ENCODE assay signal across 9 cellular contexts in the genomic region with DNA sequence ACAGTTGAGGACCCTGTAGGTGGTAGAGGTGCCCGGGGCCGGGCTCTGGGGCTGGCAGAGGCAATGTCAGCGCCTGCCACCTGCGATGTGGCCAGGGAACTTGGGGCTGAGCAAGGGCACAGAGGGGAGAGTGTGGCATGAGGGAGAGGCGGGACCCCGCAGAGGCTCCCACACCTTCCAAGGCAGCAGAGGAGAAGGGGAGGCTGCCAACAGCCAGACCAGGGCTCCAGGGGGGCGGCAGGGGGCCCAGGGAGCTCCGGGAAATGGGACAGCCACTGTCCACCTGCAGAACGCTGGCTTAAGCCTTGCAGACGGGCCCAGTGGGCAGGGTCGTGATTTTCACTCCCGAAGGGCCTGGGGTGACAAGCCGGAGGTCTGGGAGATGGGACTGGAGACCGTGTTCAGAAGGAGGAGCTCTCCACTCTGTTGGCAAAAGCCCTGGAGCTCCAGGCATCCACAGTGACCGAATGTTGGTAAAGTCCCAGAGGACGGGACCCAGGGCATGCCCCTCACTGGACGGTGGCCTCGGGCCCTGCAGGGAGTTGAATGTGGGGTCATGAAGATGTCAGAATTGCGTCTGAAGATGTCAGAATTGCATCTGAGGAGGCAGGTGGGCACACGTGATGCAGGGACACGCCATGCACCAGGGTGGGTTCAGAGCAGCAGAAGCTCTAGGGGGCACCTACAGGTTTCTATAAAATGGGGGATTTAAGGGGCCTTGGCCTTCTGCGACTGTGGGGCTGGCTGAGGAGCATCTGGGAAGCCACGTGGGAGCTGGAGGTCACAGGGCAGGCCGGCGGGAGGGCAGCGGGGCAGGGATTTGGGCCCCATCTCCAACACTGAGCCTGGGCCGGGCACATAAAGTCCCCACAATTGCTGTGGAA. TPM values are rescaled to one million over a fixed set of nuclear protein-coding genes. Genes with fewer than 3 reads are reported as not detected.
DNase-seq lines count a peak whose midpoint lies in the region; ATAC-seq and TF ChIP-seq lines count a peak whose summit lies in the region.
"Had no signal": no experiment of that assay in that cellular context is flagged by ENCODE, and none has a peak within 500 bp of the region (broad histone marks: within the 10 kb centered on the region; RNA-seq: fewer than 3 reads in every experiment).

No MANE protein-coding gene starts in this region.

- H3K27ac Mint-ChIP-seq in activated naive CD8-positive, alpha-beta T cell treated with anti-CD3 and anti-CD28 coated beads, Interleukin-2, amount 10 ng/mL, durations not matched to agents 7 days and 5 days, result peak overlapping the region; percentile 100

- no peak for DNase-seq in activated T-cell treated with anti-CD3 and anti-CD28 coated beads, Interleukin-2, amount 50 U/mL, for 4 hours
- DNase-seq in activated T-cell treated with anti-CD3 and anti-CD28 coated beads for 4 hours (no peak), right lobe of liver (peak; percentile 38 to 54 (median 52)), thyroid gland (no peak), NCI-H187 treated with DMSO at 0.1 percent for 48 hours (lab: John Stamatoyannopoulos, UW) (no peak), NCI-H446 treated with DMSO at 0.1 percent for 48 hours (lab: John Stamatoyannopoulos, UW) (no peak), globus pallidus (ENCODE audit: low spot score) (no peak)
- DNase-seq in activated naive CD8-positive, alpha-beta T cell treated with anti-CD3 and anti-CD28 coated beads, Interleukin-2, amount 10 ng/mL, durations not matched to agents 7 days and 5 days, result peak; percentile 53

- ATAC-seq in activated T-cell treated with anti-CD3 and anti-CD28 coated beads, Interleukin-2, amount 50 U/mL, for 4 hours, result peak in 1 of 2 donors; percentile 6
- ATAC-seq in activated naive CD8-positive, alpha-beta T cell treated with anti-CD3 and anti-CD28 coated beads, Interleukin-2, amount 10 ng/mL, durations not matched to agents 7 days and 5 days (ENCODE audit: low read depth), result no peak
- ATAC-seq in right lobe of liver, result no peak

- no peak for TF ChIP-seq CTCF in right lobe of liver (IDR thresholded peaks at IDR 0.05)
- TF ChIP-seq CTCF in thyroid gland (IDR thresholded peaks at IDR 0.05), result no peak

- H3K27me3 Mint-ChIP-seq in activated T-cell treated with anti-CD3 and anti-CD28 coated beads, Interleukin-2, amount 50 U/mL, for 4 hours (ENCODE audit: low read depth), result no peaks in the 10 kb centered on the region
- no peaks in the 10 kb centered on the region for H3K27me3 Mint-ChIP-seq in activated naive CD8-positive, alpha-beta T cell treated with anti-CD3 and anti-CD28 coated beads, Interleukin-2, amount 10 ng/mL, durations not matched to agents 7 days and 5 days

- H3K27ac ChIP-seq in right lobe of liver, result peak overlapping the region; percentile 85 to 91 (median 88)
- peak overlapping the region; percentile 74 to 96 (median 91) for H3K27ac ChIP-seq in thyroid gland

- WGBS in right lobe of liver (ENCODE audit: insufficient coverage, low coverage, low lambda C conversion rate, missing lambda C conversion rate), result 60% methylated on average over 13 of the region's 27 CpGs
- WGBS in thyroid gland, 2 donors, result 78 to 84% methylated on average over 27 of the region's 27 CpGs

- TF ChIP-seq POLR2A in right lobe of liver (IDR thresholded peaks at IDR 0.05), result no peak
- TF ChIP-seq POLR2A in thyroid gland (IDR thresholded peaks at IDR 0.05), result no peak

- H3K4me3 Mint-ChIP-seq in activated T-cell treated with anti-CD3 and anti-CD28 coated beads, Interleukin-2, amount 50 U/mL, for 4 hours, result peak overlapping the region; percentile 91
- H3K4me3 Mint-ChIP-seq in activated naive CD8-positive, alpha-beta T cell treated with anti-CD3 and anti-CD28 coated beads, Interleukin-2, amount 10 ng/mL, durations not matched to agents 7 days and 5 days, result peak overlapping the region; percentile 89

- H3K27me3 ChIP-seq in right lobe of liver, result no peaks in the 10 kb centered on the region
- H3K27me3 ChIP-seq in thyroid gland, result no peaks in the 10 kb centered on the region

- H3K4me1 Mint-ChIP-seq in activated T-cell treated with anti-CD3 and anti-CD28 coated beads, Interleukin-2, amount 50 U/mL, for 4 hours (ENCODE audit: low read depth), result peaks cover 81% of the 10 kb centered on the region
- H3K4me1 Mint-ChIP-seq in activated naive CD8-positive, alpha-beta T cell treated with anti-CD3 and anti-CD28 coated beads, Interleukin-2, amount 10 ng/mL, durations not matched to agents 7 days and 5 days, result peaks cover 71% of the 10 kb centered on the region

- H3K9me3 ChIP-seq in right lobe of liver, result no peaks in the 10 kb centered on the region
- no peaks in the 10 kb centered on the region for H3K9me3 ChIP-seq in thyroid gland

- H3K4me1 ChIP-seq in right lobe of liver (peaks cover 0 to 41% (median 11%) of the 10 kb centered on the region in 4 donors), thyroid gland (peaks cover 23 to 50% of the 10 kb centered on the region in 2 donors)

- POLR2A ChIA-PET in activated naive CD8-positive, alpha-beta T cell treated with anti-CD3 and anti-CD28 coated beads, Interleukin-2, amount 10 ng/mL, durations not matched to agents 7 days and 5 days (lab: Charles Lee), result interaction anchor here (0.8 to 9.8 kb wide), 20 partner anchors 8 to 172 kb away, joined by 3 to 222 read pairs (median 6); partner anchors contain the start of genes CD7, CSNK1D, OGFOD3 and SECTM1

- H3K9me3 Mint-ChIP-seq in activated T-cell treated with anti-CD3 and anti-CD28 coated beads, Interleukin-2, amount 50 U/mL, for 4 hours, result no peaks in the 10 kb centered on the region
- no peaks in the 10 kb centered on the region for H3K9me3 Mint-ChIP-seq in activated naive CD8-positive, alpha-beta T cell treated with anti-CD3 and anti-CD28 coated beads, Interleukin-2, amount 10 ng/mL, durations not matched to agents 7 days and 5 days

- no peaks in the 10 kb centered on the region for H3K36me3 ChIP-seq in right lobe of liver
- no peaks in the 10 kb centered on the region for H3K36me3 ChIP-seq in thyroid gland

- H3K4me3 ChIP-seq in right lobe of liver, result peak overlapping the region; percentile 3 to 38 (median 38)
- H3K4me3 ChIP-seq in thyroid gland (replicated peaks in 1 of 3), result peak overlapping the region in 1 of 3 donors; percentile 41

- no peaks in the 10 kb centered on the region for H3K36me3 Mint-ChIP-seq in activated T-cell treated with anti-CD3 and anti-CD28 coated beads, Interleukin-2, amount 50 U/mL, for 4 hours (ENCODE audit: insufficient read depth)
- H3K36me3 Mint-ChIP-seq in activated naive CD8-positive, alpha-beta T cell treated with anti-CD3 and anti-CD28 coated beads, Interleukin-2, amount 10 ng/mL, durations not matched to agents 7 days and 5 days, result peaks cover 2% of the 10 kb centered on the region

- intact Hi-C loops in right lobe of liver (cut with DNase I) (no loop called here), thyroid gland (cut with DNase I) (no loop called here)

RNA-seq across cellular contexts. Expression of gene CD7, which starts 18.6 kb away (rescaled TPM):
- total RNA-seq in activated T-cell treated with anti-CD3 and anti-CD28 coated beads, Interleukin-2, amount 50 U/mL, for 4 hours, result 100 to 1,000 TPM; 256 to 382 (median 364) TPM
- total RNA-seq in activated naive CD8-positive, alpha-beta T cell treated with anti-CD3 and anti-CD28 coated beads, Interleukin-2, amount 10 ng/mL, durations not matched to agents 7 days and 5 days, result 100 to 1,000 TPM; 286 to 320 TPM
- 1 to 10 TPM in 4 of 6 experiments, under 1 TPM in 2; 0.31 to 3.2 (median 1.3) TPM for total RNA-seq in right lobe of liver
- 1 to 10 TPM in 2 of 4 donors, under 1 TPM in 1, not detected in 1; 0.45 to 3.0 (median 2.5) TPM for total RNA-seq in thyroid gland
- total RNA-seq: NCI-H460 had no signal

RNA-seq across cellular contexts. Expression of gene CSNK1D, which starts 25.3 kb away (rescaled TPM):
- total RNA-seq in activated T-cell treated with anti-CD3 and anti-CD28 coated beads, Interleukin-2, amount 50 U/mL, for 4 hours, result 100 to 1,000 TPM; 152 to 170 (median 164) TPM
- total RNA-seq in activated naive CD8-positive, alpha-beta T cell treated with anti-CD3 and anti-CD28 coated beads, Interleukin-2, amount 10 ng/mL, durations not matched to agents 7 days and 5 days, result 100 to 1,000 TPM; 135 to 140 TPM
- total RNA-seq in right lobe of liver (10 to 100 TPM; 32.7 to 73.0 (median 45.9) TPM), thyroid gland (10 to 100 TPM; 47.3 to 91.2 (median 88.7) TPM)

RNA-seq across cellular contexts. Expression of gene SECTM1, which starts 34.8 kb away (rescaled TPM):
- 1 to 10 TPM; 2.6 to 3.8 (median 3.0) TPM for total RNA-seq in activated T-cell treated with anti-CD3 and anti-CD28 coated beads, Interleukin-2, amount 50 U/mL, for 4 hours
- total RNA-seq in activated naive CD8-positive, alpha-beta T cell treated with anti-CD3 and anti-CD28 coated beads, Interleukin-2, amount 10 ng/mL, durations not matched to agents 7 days and 5 days, result 1 to 10 TPM in 1 of 2 experiments, under 1 TPM in 1; 0.86 to 1.0 TPM
- total RNA-seq in right lobe of liver (1 to 10 TPM; 3.9 to 7.4 (median 5.8) TPM), thyroid gland (10 to 100 TPM in 1 of 4 donors, 1 to 10 TPM in 3; 4.1 to 15.3 (median 5.1) TPM)

Comparison
In these comparisons a context has a peak if more than half of its experiments do, and no peak if none do; other contexts are left out.
1. DNase-seq: peak in activated naive CD8-positive, alpha-beta T cell treated with anti-CD3 and anti-CD28 coated beads, Interleukin-2, amount 10 ng/mL, durations not matched to agents 7 days and 5 days (single experiment) and right lobe of liver (3 of 3); none in activated T-cell treated with anti-CD3 and anti-CD28 coated beads, Interleukin-2, amount 50 U/mL, for 4 hours (single experiment), activated T-cell treated with anti-CD3 and anti-CD28 coated beads for 4 hours (single experiment), thyroid gland (0 of 2), NCI-H187 treated with DMSO at 0.1 percent for 48 hours (single experiment), NCI-H446 treated with DMSO at 0.1 percent for 48 hours (single experiment) and globus pallidus (single experiment).
2. RNA of gene CD7, which starts 18.6 kb away (total RNA-seq): 256 to 382 TPM in activated T-cell treated with anti-CD3 and anti-CD28 coated beads, Interleukin-2, amount 50 U/mL, for 4 hours and 286 to 320 TPM in activated naive CD8-positive, alpha-beta T cell treated with anti-CD3 and anti-CD28 coated beads, Interleukin-2, amount 10 ng/mL, durations not matched to agents 7 days and 5 days; 0.45 to 3.0 TPM in thyroid gland and 0.31 to 3.2 TPM in right lobe of liver; every median in the first group is over 10 times any median in the second.